ENCODE assay signal across 25 cellular contexts in genomic region chr18:49994410-49994809, GRCh38.
"Had no signal": no experiment of that assay in that cellular context is flagged by ENCODE, and none has a peak within 500 bp of the region (broad histone marks: within the 10 kb centered on the region; RNA-seq: fewer than 3 reads in every experiment).

No MANE protein-coding gene starts in this region.

- H3K27ac ChIP-seq: colonic mucosa, esophagus muscularis mucosa, foreskin keratinocyte, gastroesophageal sphincter, heart left ventricle, hepatocyte, left ventricle myocardium inferior, lower lobe of right lung, psoas muscle, skin epidermis, spleen, thoracic aorta, transverse colon, upper lobe of right lung, uterus had no signal

- H3K27me3 ChIP-seq: colonic mucosa, esophagus muscularis mucosa, gastroesophageal sphincter, heart left ventricle, hepatocyte, spleen, transverse colon, upper lobe of right lung, uterus had no signal

- H3K79me2 ChIP-seq: hepatocyte had no signal

- H3K4me1 ChIP-seq: colonic mucosa, esophagus muscularis mucosa, foreskin keratinocyte, gastroesophageal sphincter, lower lobe of right lung, psoas muscle, spleen, transverse colon, upper lobe of right lung, uterus had no signal

- ATAC-seq: foreskin keratinocyte; gastroesophageal sphincter; heart left ventricle; left cardiac atrium; lower lobe of right lung; naive thymus-derived CD8-positive, alpha-beta T cell; psoas muscle; right cardiac atrium; stimulated activated memory B cell treated with anti-CD40 and anti-IgM and Interleukin-4, amounts not matched to agents 10 μg/mL and 1 μg/mL and 100 μg/mL, for 72 hours; stimulated activated naive CD8-positive, alpha-beta T cell treated with anti-CD3 and anti-CD28 coated beads, Interleukin-15, Interleukin-2, amounts not matched to agents 100 U/mL and 50 U/mL, for 24 hours; upper lobe of right lung had no signal

- H3K36me3 ChIP-seq: colonic mucosa, esophagus muscularis mucosa, gastroesophageal sphincter, heart left ventricle, left ventricle myocardium inferior, lower lobe of right lung, spleen, thoracic aorta, transverse colon, upper lobe of right lung, uterus had no signal

- DNase-seq: colonic mucosa; effector memory CD4-positive, alpha-beta T cell; foreskin keratinocyte; heart left ventricle; left cardiac atrium; left ventricle myocardium inferior; lower lobe of right lung; naive thymus-derived CD8-positive, alpha-beta T cell; nephron progenitor cell; nucleus accumbens; posterior cingulate gyrus; psoas muscle; right cardiac atrium; spleen; stimulated activated CD4-positive, alpha-beta T cell treated with anti-CD3 and anti-CD28 coated beads, Interleukin-4, amount 100 ng/mL, for 4 hours; stimulated activated naive CD8-positive, alpha-beta T cell treated with anti-CD3 and anti-CD28 coated beads, Interleukin-15, Interleukin-2, amounts not matched to agents 100 U/mL and 50 U/mL, for 24 hours; transverse colon; upper lobe of right lung; uterus had no signal

- H3K4me2 ChIP-seq: hepatocyte had no signal

- H3K9me3 ChIP-seq: colonic mucosa, esophagus muscularis mucosa, gastroesophageal sphincter, lower lobe of right lung, psoas muscle, spleen, thoracic aorta, transverse colon, upper lobe of right lung, uterus had no signal

- H3K4me3 ChIP-seq: colonic mucosa, esophagus muscularis mucosa, gastroesophageal sphincter, heart left ventricle, hepatocyte, left ventricle myocardium inferior, lower lobe of right lung, psoas muscle, skin epidermis, spleen, thoracic aorta, transverse colon, upper lobe of right lung, uterus had no signal

- H2AFZ ChIP-seq: hepatocyte had no signal
